Comparison of ENCODE assay signal across 8 cellular contexts in genomic region chr10:61903184-61903990, GRCh38. TPM values are rescaled to one million over a fixed set of nuclear protein-coding genes. Genes with fewer than 3 reads are reported as not detected.
DNase-seq lines count a peak whose midpoint lies in the region; ATAC-seq and TF ChIP-seq lines count a peak whose summit lies in the region.

No MANE protein-coding gene starts in this region.

- H3K27me3 Mint-ChIP-seq in progenitor cell of endocrine pancreas = peaks cover 7% of the 10 kb centered on the region

- TF ChIP-seq CTCF in left ventricle myocardium inferior (IDR thresholded peaks at IDR 0.05; ENCODE audit: borderline replicate concordance) (peak; percentile 45), progenitor cell of endocrine pancreas (IDR thresholded peaks at IDR 0.05; ENCODE audit: unreplicated experiment) (peak; percentile 33)

- H3K9me3 Mint-ChIP-seq in progenitor cell of endocrine pancreas (ENCODE audit: low read depth) = no peaks in the 10 kb centered on the region

- no peak overlapping the region for H3K27ac ChIP-seq in HUES64 (ENCODE audit: low read depth, low read length)
- H3K27ac ChIP-seq in adipose tissue (ENCODE audit: low read depth, low read length) = peak overlapping the region; percentile 86
- peak overlapping the region; percentile 96 for H3K27ac ChIP-seq in left ventricle myocardium inferior (replicated peaks)
- H3K27ac ChIP-seq in aorta (ENCODE audit: low read depth in 1 of 2, low read length in 2 of 2) = peak overlapping the region; percentile 79 to 99

- H3K4me3 ChIP-seq in HUES64 (ENCODE audit: low read length) (peak overlapping the region; percentile 61), left ventricle myocardium inferior (peak overlapping the region; percentile 82), aorta (ENCODE audit: low read length in 2 of 2) (peak overlapping the region; percentile 90 to 95)

- H3K4me1 ChIP-seq in HUES64 (ENCODE audit: insufficient read depth, low read length) (peaks cover 36% of the 10 kb centered on the region), left ventricle myocardium inferior (peaks cover 57% of the 10 kb centered on the region), aorta (ENCODE audit: control insufficient read depth in 1 of 2, insufficient read depth in 2 of 2, low read length in 2 of 2) (peaks cover 2 to 3% of the 10 kb centered on the region in 2 donors)

- under 1% methylated on average over 55 of the region's 60 CpGs for WGBS in HUES64
- WGBS in adipose tissue, 3 donors = 0 to 1% (median 1%) methylated on average over 44 to 60 of the region's 60 CpGs
- 0% methylated on average over 38 to 60 of the region's 60 CpGs for WGBS in aorta, 2 donors

- no peaks in the 10 kb centered on the region for H3K9me3 ChIP-seq in HUES64 (ENCODE audit: insufficient read depth, low read depth, low read length)
- H3K9me3 ChIP-seq in left ventricle myocardium inferior (replicated peaks) = no peaks in the 10 kb centered on the region
- H3K9me3 ChIP-seq in aorta (ENCODE audit: control insufficient read depth, low read length) = no peaks in the 10 kb centered on the region

- H3K4me3 Mint-ChIP-seq in progenitor cell of endocrine pancreas (ENCODE audit: low read depth) = peak overlapping the region; percentile 87

- intact Hi-C loops in left ventricle myocardium inferior (cut with micrococcal nuclease) (no loop called here), aorta (cut with DNase I) (loop anchor here (2.0 to 5.0 kb wide), 8 partner anchors 39 to 327 kb away; no protein-coding TSS in a partner anchor)

- H3K36me3 ChIP-seq in HUES64 (ENCODE audit: insufficient read depth, low read length) = no peaks in the 10 kb centered on the region
- H3K36me3 ChIP-seq in left ventricle myocardium inferior = no peaks in the 10 kb centered on the region
- no peaks in the 10 kb centered on the region for H3K36me3 ChIP-seq in aorta (ENCODE audit: control insufficient read depth in 1 of 2, insufficient read depth in 2 of 2, low read length in 1 of 2)

- peaks cover 1% of the 10 kb centered on the region for H3K36me3 Mint-ChIP-seq in progenitor cell of endocrine pancreas (ENCODE audit: insufficient read depth)

- peaks cover 27% of the 10 kb centered on the region for H3K4me1 Mint-ChIP-seq in progenitor cell of endocrine pancreas (ENCODE audit: low read depth)

- H3K27me3 ChIP-seq in HUES64 (ENCODE audit: insufficient read depth, low read length) (peaks cover 43% of the 10 kb centered on the region), left ventricle myocardium inferior (ENCODE audit: low read depth) (no peaks in the 10 kb centered on the region), aorta (ENCODE audit: control insufficient read depth in 1 of 2, insufficient read depth in 2 of 2, low read length in 1 of 2) (no peaks in the 10 kb centered on the region)

- peak overlapping the region; percentile 94 for H3K27ac Mint-ChIP-seq in progenitor cell of endocrine pancreas

- DNase-seq in DMS153 treated with DMSO at 0.1 percent for 48 hours (lab: John Stamatoyannopoulos, UW; ENCODE audit: unreplicated experiment) (peak; percentile 63), left ventricle myocardium inferior (peak; percentile 48), progenitor cell of endocrine pancreas (ENCODE audit: low spot score, unreplicated experiment) (peak; percentile 31), aorta (peak; percentile 75 to 88)

- peak; percentile 40 for ATAC-seq in GM21390 (IDR thresholded peaks at IDR 0.05; ENCODE audit: unreplicated experiment)
- peak; percentile 38 for ATAC-seq in SK-N-SH treated with all-trans-retinoic acid at 6 μM for 48 hours
- ATAC-seq in aorta (ENCODE audit: low FRiP score) = peak; percentile 80

- H3K9ac ChIP-seq in HUES64 (ENCODE audit: low read depth, low read length) = no peak overlapping the region

TF ChIP-seq in SK-N-SH treated with all-trans-retinoic acid at 6 μM for 48 hours, 23 proteins besides CTCF, POLR2A, EP300 and RAD21:
- TF ChIP-seq ISL1 (CRISPR knock-in tag; IDR thresholded peaks at IDR 0.05) (no peak), ZFP30 (CRISPR knock-in tag; IDR thresholded peaks at IDR 0.05) (no peak), CSDC2 (CRISPR knock-in tag; IDR thresholded peaks at IDR 0.05) (no peak), RARB (CRISPR knock-in tag; IDR thresholded peaks at IDR 0.05) (no peak), CREB5 (CRISPR knock-in tag; IDR thresholded peaks at IDR 0.05; ENCODE audit: low read depth) (no peak), PPARA (CRISPR knock-in tag; IDR thresholded peaks at IDR 0.05; ENCODE audit: borderline replicate concordance) (no peak), POU6F1 (CRISPR knock-in tag; IDR thresholded peaks at IDR 0.05; ENCODE audit: borderline replicate concordance, low read depth) (no peak), BACH2 (CRISPR knock-in tag; IDR thresholded peaks at IDR 0.05; ENCODE audit: borderline replicate concordance) (no peak), CSRNP3 (CRISPR knock-in tag; IDR thresholded peaks at IDR 0.05) (no peak), TOX (CRISPR knock-in tag; IDR thresholded peaks at IDR 0.05; ENCODE audit: borderline replicate concordance) (no peak), ZNF565 (CRISPR knock-in tag; conservative IDR thresholded peaks at IDR 0.05; ENCODE audit: low read depth) (no peak)
TF ChIP-seq in SK-N-SH treated with all-trans-retinoic acid at 6 μM for 48 hours: peak in this region for 0.

RNA-seq across cellular contexts. Expression of gene ARID5B, which starts 1.9 kb away (rescaled TPM):
- 0.95 TPM for polyA plus RNA-seq in HUES64 (2013, experiment 1 of 2)
- polyA plus RNA-seq in HUES64 (2013, experiment 2 of 2) = 2.2 TPM
- 10 to 100 TPM in 2 of 3 donors, 1 to 10 TPM in 1; 3.3 to 59.6 (median 36.6) TPM for polyA plus RNA-seq in adipose tissue
- total RNA-seq in left ventricle myocardium inferior = 13.7 TPM
- total RNA-seq in progenitor cell of endocrine pancreas = 19.7 and 22.5 TPM in 2 replicates
- 100 to 1,000 TPM in 1 of 2 donors, 10 to 100 TPM in 1; 66.2 to 143 TPM for total RNA-seq in aorta
- polyA plus RNA-seq in aorta = 10 to 100 TPM in 1 of 2 donors, 1 to 10 TPM in 1; 7.8 to 33.2 TPM

Comparison
In these comparisons a context has a peak if more than half of its experiments do, and no peak if none do; other contexts are left out.
1. DNase-seq: peak in every context shown above with its lines; median percentile 82 in aorta; 63 in DMS153 treated with DMSO at 0.1 percent for 48 hours; 48 in left ventricle myocardium inferior; 31 in progenitor cell of endocrine pancreas.